ENCODE assay signal across 11 cellular contexts in genomic region chr15:56459096-56459495, GRCh38. TPM values are rescaled to one million over a fixed set of nuclear protein-coding genes. Genes with fewer than 3 reads are reported as not detected.
"Had no signal": no experiment of that assay in that cellular context is flagged by ENCODE, and none has a peak within 500 bp of the region (broad histone marks: within the 10 kb centered on the region; RNA-seq: fewer than 3 reads in every experiment).

No MANE protein-coding gene starts in this region.

- H3K9me3 ChIP-seq: HAP-1 had no signal

- FAIRE-seq: H1, H54 had no signal

- DNase-seq: GM23248, GOT3, H7, H9, HCEC 1CT, HFFc6 had no signal

- H3K9ac ChIP-seq: GM23248 had no signal

- H3K27ac ChIP-seq: GM23248 had no signal

- H3K36me3 ChIP-seq: HAP-1 had no signal

- ATAC-seq: GM23338, HCT116 had no signal

- H2AFZ ChIP-seq: GM23248, GM23338 had no signal

- H3K4me3 ChIP-seq: GM23248, GM23338, HAP-1 had no signal

- H3K4me2 ChIP-seq: GM23338 had no signal

RNA-seq across cellular contexts. Expression of gene MNS1, which starts 5.8 kb away (rescaled TPM):
- total RNA-seq: H1 had no signal
